In genomic region chr13:39474600-39474999, GRCh38 we compare ENCODE assay signal across 19 cellular contexts.
DNase-seq lines count a peak whose midpoint lies in the region; ATAC-seq and TF ChIP-seq lines count a peak whose summit lies in the region.
"Had no signal": no experiment of that assay in that cellular context is flagged by ENCODE, and none has a peak within 500 bp of the region (broad histone marks: within the 10 kb centered on the region; RNA-seq: fewer than 3 reads in every experiment).

No MANE protein-coding gene starts in this region.

- TF ChIP-seq CTCF in left ventricle myocardium inferior (IDR thresholded peaks at IDR 0.05; ENCODE audit: borderline replicate concordance): no peak
- TF ChIP-seq CTCF in HEK293 (tag by site-specific recombination; IDR thresholded peaks at IDR 0.05): no peak
- no peak for TF ChIP-seq CTCF in WTC11 (IDR thresholded peaks at IDR 0.05)

- H3K4me3 ChIP-seq in left ventricle myocardium inferior (no peak overlapping the region), HEK293 (ENCODE audit: low read depth, low read length) (no peak overlapping the region)

- no peaks in the 10 kb centered on the region for H3K27me3 Mint-ChIP-seq in WTC11 (ENCODE audit: low read depth)

- no peak overlapping the region for H3K4me3 Mint-ChIP-seq in WTC11
- H3K4me3 Mint-ChIP-seq: CD4-positive, CD25-positive, alpha-beta regulatory T cell; CD8-positive, alpha-beta memory T cell; H9 had no signal

- ATAC-seq in Right ventricle myocardium superior (ENCODE audit: poor library complexity) (peak; percentile 49), WTC11 (peak; percentile 71)
- ATAC-seq: HepG2 had no signal

- no peaks in the 10 kb centered on the region for H3K27me3 ChIP-seq in left ventricle myocardium inferior (ENCODE audit: low read depth)

- no peak overlapping the region for H3K27ac Mint-ChIP-seq in WTC11

- intact Hi-C loops in Right ventricle myocardium superior (cut with DNase I) (no loop called here), left ventricle myocardium inferior (cut with micrococcal nuclease) (no loop called here)

- DNase-seq in Right ventricle myocardium superior (no peak), left ventricle myocardium inferior (no peak), WTC11 (ENCODE audit: low spot score) (no peak), iPS-NIHi7 (ENCODE audit: extremely low spot score) (peak; percentile 37), NCI-H1436 treated with DMSO at 0.1 percent for 48 hours (lab: John Stamatoyannopoulos, UW) (no peak), NCI-H748 treated with DMSO at 0.1 percent for 48 hours (lab: John Stamatoyannopoulos, UW) (no peak), T-helper 1 cell (no peak)
- DNase-seq: ACHN; BE2C; C1 segment of cervical spinal cord; CD4-positive, CD25-positive, alpha-beta regulatory T cell; CD8-positive, alpha-beta memory T cell; COR-L47; DMS 273 treated with DMSO at 0.1 percent for 48 hours; DMS53; GOT3; H9 had no signal

- POLR2A ChIA-PET in HEK293 (lab: Yijun Ruan, JAX): no interaction called here
- POLR2A ChIA-PET in WTC11 (lab: Charles Lee): no interaction called here

- CTCF ChIA-PET in HEK293 (lab: Yijun Ruan, JAX): no interaction called here
- CTCF ChIA-PET in WTC11 (lab: Charles Lee): interaction anchor here (0.9 to 1.4 kb wide), 2 partner anchors 138 to 141 kb away, joined by 3 read pairs; no protein-coding TSS in a partner anchor

- peaks cover 65% of the 10 kb centered on the region for H3K4me1 ChIP-seq in left ventricle myocardium inferior
- no peaks in the 10 kb centered on the region for H3K4me1 ChIP-seq in HEK293 (ENCODE audit: control insufficient read depth, insufficient read depth, low read length)
- H3K4me1 ChIP-seq: BE2C had no signal

- H3K36me3 ChIP-seq in left ventricle myocardium inferior (no peaks in the 10 kb centered on the region), HEK293 (ENCODE audit: control insufficient read depth in 2 of 2, insufficient read depth in 1 of 2, low read length in 2 of 2) (no peaks in the 10 kb centered on the region)
- H3K36me3 ChIP-seq: BE2C had no signal

- H3K27ac ChIP-seq in left ventricle myocardium inferior (replicated peaks): no peak overlapping the region
- no peak overlapping the region for H3K27ac ChIP-seq in HEK293 (ENCODE audit: extremely low read depth, low read depth, low read length)

- peaks cover 4% of the 10 kb centered on the region; the same call in 1 of the 2 replicates for H3K4me1 Mint-ChIP-seq in WTC11
- H3K4me1 Mint-ChIP-seq: CD4-positive, CD25-positive, alpha-beta regulatory T cell; CD8-positive, alpha-beta memory T cell had no signal

- H3K9me3 Mint-ChIP-seq in WTC11: no peaks in the 10 kb centered on the region
- H3K9me3 Mint-ChIP-seq: CD8-positive, alpha-beta memory T cell had no signal

- H3K9me3 ChIP-seq in left ventricle myocardium inferior (replicated peaks): no peaks in the 10 kb centered on the region
- no peaks in the 10 kb centered on the region for H3K9me3 ChIP-seq in HEK293 (ENCODE audit: control insufficient read depth, insufficient read depth, low read depth, low read length)
- H3K9me3 ChIP-seq: BE2C had no signal

- no peaks in the 10 kb centered on the region for H3K36me3 Mint-ChIP-seq in WTC11
- H3K36me3 Mint-ChIP-seq: CD4-positive, CD25-positive, alpha-beta regulatory T cell; CD8-positive, alpha-beta memory T cell had no signal

TF ChIP-seq in HEK293, 187 proteins besides CTCF, POLR2A, EP300 and RAD21:
- TF ChIP-seq REST (tag by site-specific recombination; IDR thresholded peaks at IDR 0.05): peak; percentile 92
- TF ChIP-seq ZNF660 (tag by site-specific recombination; IDR thresholded peaks at IDR 0.05): no peak
- TF ChIP-seq ZBTB8A (tag by site-specific recombination; IDR thresholded peaks at IDR 0.05): no peak
- no peak for TF ChIP-seq ZNF155 (tag by site-specific recombination; IDR thresholded peaks at IDR 0.05)
- TF ChIP-seq ZNF560 (tag by site-specific recombination; IDR thresholded peaks at IDR 0.05; ENCODE audit: borderline replicate concordance): no peak
- TF ChIP-seq ZNF785 (tag by site-specific recombination; IDR thresholded peaks at IDR 0.05): no peak
- TF ChIP-seq ZNF341 (tag by site-specific recombination; IDR thresholded peaks at IDR 0.05; ENCODE audit: low read depth): peak; percentile 39; the same call in 1 of the 2 replicates

TF ChIP-seq in WTC11, 78 proteins besides CTCF, POLR2A, EP300 and RAD21:
- no peak for TF ChIP-seq AFF4 (CRISPR knock-in tag; IDR thresholded peaks at IDR 0.05; ENCODE audit: borderline replicate concordance)
